Comparison of ENCODE assay signal across 19 cellular contexts in the genomic region with DNA sequence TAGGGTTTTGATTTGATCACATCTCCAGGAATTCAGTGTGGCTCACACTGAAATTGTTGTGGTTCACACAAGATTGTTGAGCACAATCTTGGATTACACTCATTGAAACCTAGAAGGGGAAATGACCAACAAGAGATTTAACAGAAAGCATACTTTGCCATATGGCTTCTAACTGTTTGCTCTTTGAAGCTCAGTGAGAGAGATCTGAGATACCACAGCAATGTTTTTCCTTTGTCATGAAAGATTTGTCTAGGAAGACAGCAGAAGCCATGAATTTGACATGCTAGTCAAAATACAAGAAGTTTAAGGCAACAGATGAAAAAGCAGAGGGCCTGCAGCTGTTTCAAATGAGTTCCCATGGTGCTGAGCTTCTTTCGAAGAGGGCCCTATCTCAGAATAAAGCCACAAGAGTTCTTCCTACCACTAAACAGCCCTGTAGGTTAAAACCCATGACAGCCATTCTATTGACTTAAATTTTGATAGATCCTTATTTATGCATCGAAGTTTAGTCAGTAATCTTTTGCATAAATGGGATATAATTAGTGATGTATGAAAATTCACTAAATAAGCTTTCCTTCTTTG.
"Had no signal": no experiment of that assay in that cellular context is flagged by ENCODE, and none has a peak within 500 bp of the region (broad histone marks: within the 10 kb centered on the region; RNA-seq: fewer than 3 reads in every experiment).

No MANE protein-coding gene starts in this region.

- H3K79me2 ChIP-seq: parathyroid adenoma had no signal

- DNase-seq: activated CD4-positive, alpha-beta T cell treated with anti-CD3 and anti-CD28 coated beads for 36 hours; activated CD8-positive, alpha-beta memory T cell treated with anti-CD3 and anti-CD28 coated beads, Interleukin-2, amount 50 U/mL, for 4 hours; activated CD8-positive, alpha-beta T cell treated with anti-CD3 and anti-CD28 coated beads for 36 hours; activated naive CD4-positive, alpha-beta T cell treated with anti-CD3 and anti-CD28 coated beads, Interleukin-2, amount 10 ng/mL, durations not matched to agents 7 days and 5 days; activated T-cell treated with anti-CD3 and anti-CD28 coated beads, Interleukin-2, amount 50 U/mL, for 72 hours; adrenal gland; cerebellar nuclear complex; dermis blood vessel endothelial cell; foreskin keratinocyte; mesenchymal stem cell; small intestine; T1000 had no signal

- H3K9ac ChIP-seq: neural progenitor cell, parathyroid adenoma had no signal

- H3K27me3 Mint-ChIP-seq: activated CD8-positive, alpha-beta T cell treated with anti-CD3 and anti-CD28 coated beads for 36 hours; activated naive CD4-positive, alpha-beta T cell treated with anti-CD3 and anti-CD28 coated beads, Interleukin-2, amount 10 ng/mL, durations not matched to agents 7 days and 5 days; stimulated activated memory B cell treated with anti-CD40 and anti-IgM and Interleukin-4, amounts not matched to agents 10 μg/mL and 1 μg/mL and 100 μg/mL, for 72 hours had no signal

- H3K9me3 ChIP-seq: adrenal gland, tibial nerve, vagina had no signal

- H3K4me1 ChIP-seq: adrenal gland, foreskin keratinocyte, neural progenitor cell, parathyroid adenoma, vagina had no signal

- H3K4me1 Mint-ChIP-seq: activated CD4-positive, alpha-beta T cell treated with anti-CD3 and anti-CD28 coated beads for 36 hours; activated naive CD4-positive, alpha-beta T cell treated with anti-CD3 and anti-CD28 coated beads, Interleukin-2, amount 10 ng/mL, durations not matched to agents 7 days and 5 days had no signal

- H3K4me2 ChIP-seq: neural progenitor cell had no signal

- H3K27me3 ChIP-seq: adrenal gland, foreskin keratinocyte, neural progenitor cell, tibial nerve, vagina had no signal

- H3K36me3 Mint-ChIP-seq: activated naive CD4-positive, alpha-beta T cell treated with anti-CD3 and anti-CD28 coated beads, Interleukin-2, amount 10 ng/mL, durations not matched to agents 7 days and 5 days; neural progenitor cell; stimulated activated memory B cell treated with anti-CD40 and anti-IgM and Interleukin-4, amounts not matched to agents 10 μg/mL and 1 μg/mL and 100 μg/mL, for 72 hours had no signal

- H3K4me3 ChIP-seq: adrenal gland, neural progenitor cell, tibial nerve, vagina had no signal

- H3K4me3 Mint-ChIP-seq: activated CD4-positive, alpha-beta T cell treated with anti-CD3 and anti-CD28 coated beads for 36 hours; activated CD8-positive, alpha-beta T cell treated with anti-CD3 and anti-CD28 coated beads for 36 hours; activated naive CD4-positive, alpha-beta T cell treated with anti-CD3 and anti-CD28 coated beads, Interleukin-2, amount 10 ng/mL, durations not matched to agents 7 days and 5 days; activated T-cell treated with anti-CD3 and anti-CD28 coated beads, Interleukin-2, amount 50 U/mL, for 72 hours; neural progenitor cell; stimulated activated memory B cell treated with anti-CD40 and anti-IgM and Interleukin-4, amounts not matched to agents 10 μg/mL and 1 μg/mL and 100 μg/mL, for 72 hours had no signal

- H3K27ac Mint-ChIP-seq: activated CD4-positive, alpha-beta T cell treated with anti-CD3 and anti-CD28 coated beads for 36 hours; activated CD8-positive, alpha-beta T cell treated with anti-CD3 and anti-CD28 coated beads for 36 hours; activated naive CD4-positive, alpha-beta T cell treated with anti-CD3 and anti-CD28 coated beads, Interleukin-2, amount 10 ng/mL, durations not matched to agents 7 days and 5 days; activated T-cell treated with anti-CD3 and anti-CD28 coated beads, Interleukin-2, amount 50 U/mL, for 72 hours; neural progenitor cell; stimulated activated memory B cell treated with anti-CD40 and anti-IgM and Interleukin-4, amounts not matched to agents 10 μg/mL and 1 μg/mL and 100 μg/mL, for 72 hours had no signal

- H3K27ac ChIP-seq: adrenal gland, foreskin keratinocyte, neural progenitor cell, parathyroid adenoma, tibial nerve, vagina, VCaP had no signal

- H3K36me3 ChIP-seq: adrenal gland, neural progenitor cell, tibial nerve, vagina had no signal

- H3K9me3 Mint-ChIP-seq: activated CD8-positive, alpha-beta T cell treated with anti-CD3 and anti-CD28 coated beads for 36 hours; activated naive CD4-positive, alpha-beta T cell treated with anti-CD3 and anti-CD28 coated beads, Interleukin-2, amount 10 ng/mL, durations not matched to agents 7 days and 5 days; activated T-cell treated with anti-CD3 and anti-CD28 coated beads, Interleukin-2, amount 50 U/mL, for 72 hours; neural progenitor cell had no signal

- ATAC-seq: activated CD4-positive, alpha-beta T cell treated with anti-CD3 and anti-CD28 coated beads for 36 hours; activated CD8-positive, alpha-beta T cell treated with anti-CD3 and anti-CD28 coated beads for 36 hours; activated T-cell treated with anti-CD3 and anti-CD28 coated beads, Interleukin-2, amount 50 U/mL, for 72 hours; foreskin keratinocyte; left lobe of liver; stimulated activated memory B cell treated with anti-CD40 and anti-IgM and Interleukin-4, amounts not matched to agents 10 μg/mL and 1 μg/mL and 100 μg/mL, for 72 hours had no signal

- H2AFZ ChIP-seq: neural progenitor cell, parathyroid adenoma had no signal
